Comparison of ENCODE assay signal across 8 cellular contexts in genomic region chr17:30093463-30094147, GRCh38. TPM values are rescaled to one million over a fixed set of nuclear protein-coding genes. Genes with fewer than 3 reads are reported as not detected.
A peak's percentile ranks its signal among the peaks of the same experiment; 100 is the strongest.
DNase-seq lines count a peak whose midpoint lies in the region; ATAC-seq lines count a peak whose summit lies in the region.

No MANE protein-coding gene starts in this region.

- H3K27me3 Mint-ChIP-seq in immature natural killer cell (ENCODE audit: low read depth in 3 of 3) = peaks cover 9 to 18% (median 15%) of the 10 kb centered on the region in 3 donors

- no peak overlapping the region for H3K27ac Mint-ChIP-seq in immature natural killer cell

- ATAC-seq in HG03442 (IDR thresholded peaks at IDR 0.05; ENCODE audit: unreplicated experiment) = no peak

- H3K9me3 Mint-ChIP-seq in immature natural killer cell = no peaks in the 10 kb centered on the region

- peak; percentile 67 for DNase-seq in activated effector memory CD4-positive, alpha-beta T cell treated with anti-CD3 and anti-CD28 coated beads, Interleukin-2, amount 50 U/mL, for 16 hours
- no peak for DNase-seq in activated effector memory CD4-positive, alpha-beta T cell treated with Interleukin-2 at 50 U/mL for 16 hours
- DNase-seq in NCI-H1105 (lab: John Stamatoyannopoulos, UW) = peak; percentile 9
- peak; percentile 23 for DNase-seq in T-helper 9 cell
- DNase-seq in T47D (ENCODE audit: low read depth in 1 of 2, low spot score in 1 of 2) = peak; percentile 67 to 74
- DNase-seq in immature natural killer cell = peak; percentile 53 to 63 (median 59)
- DNase-seq in stimulated activated CD4-positive, alpha-beta T cell treated with anti-CD3 and anti-CD28 coated beads, Interleukin-1b, Interleukin-23, amount 100 ng/mL, for 48 hours = peak; percentile 42

- peaks cover 7 to 9% of the 10 kb centered on the region in 2 donors for H3K4me1 Mint-ChIP-seq in immature natural killer cell

- no peak overlapping the region for H3K4me3 Mint-ChIP-seq in immature natural killer cell

- in situ Hi-C loops in T47D (cut with HindIII; ENCODE audit: low pct_unique_long_range_greater_than_20kb, low sequenced_read_pairs) = no loop called here

- H3K36me3 Mint-ChIP-seq in immature natural killer cell = no peaks in the 10 kb centered on the region

RNA-seq across cellular contexts. Expression of gene NSRP1, which starts 23.0 kb away (rescaled TPM):
- polyA plus RNA-seq in immature natural killer cell = 10 to 100 TPM in 2 of 3 donors, 1 to 10 TPM in 1; 5.0 to 38.8 (median 14.3) TPM
